ENCODE assay signal across 20 cellular contexts in genomic region chr3:170207717-170208116, GRCh38.
"Had no signal": no experiment of that assay in that cellular context is flagged by ENCODE, and none has a peak within 500 bp of the region (broad histone marks: within the 10 kb centered on the region; RNA-seq: fewer than 3 reads in every experiment).

No MANE protein-coding gene starts in this region.

- H3K27ac Mint-ChIP-seq: activated CD8-positive, alpha-beta T cell treated with anti-CD3 and anti-CD28 coated beads for 36 hours; activated naive CD4-positive, alpha-beta T cell treated with anti-CD3 and anti-CD28 coated beads, Interleukin-2, amount 50 U/mL, for 24 hours had no signal

- H3K36me3 ChIP-seq: brain microvascular endothelial cell, colonic mucosa had no signal

- H3K9me3 ChIP-seq: colonic mucosa had no signal

- H3K27ac ChIP-seq: brain microvascular endothelial cell, colonic mucosa had no signal

- H3K4me1 Mint-ChIP-seq: activated naive CD4-positive, alpha-beta T cell treated with anti-CD3 and anti-CD28 coated beads, Interleukin-2, amount 50 U/mL, for 24 hours had no signal

- H3K4me3 Mint-ChIP-seq: activated CD8-positive, alpha-beta T cell treated with anti-CD3 and anti-CD28 coated beads for 36 hours; activated naive CD4-positive, alpha-beta T cell treated with anti-CD3 and anti-CD28 coated beads, Interleukin-2, amount 50 U/mL, for 24 hours had no signal

- DNase-seq: activated CD4-positive, alpha-beta T cell treated with anti-CD3 and anti-CD28 coated beads for 4 hours; activated CD8-positive, alpha-beta memory T cell treated with anti-CD3 and anti-CD28 coated beads, Interleukin-2, amount 50 U/mL, for 4 hours; activated CD8-positive, alpha-beta T cell treated with anti-CD3 and anti-CD28 coated beads for 36 hours; activated naive CD4-positive, alpha-beta T cell; brain microvascular endothelial cell; caudate nucleus; colonic mucosa; KG1; NCI-H1048; NCI-H146; NCI-H187 treated with DMSO at 0.1 percent for 48 hours; NCI-H2107; NCI-H2171 treated with DMSO at 0.1 percent for 48 hours; NCI-H226; NCI-H526; NCI-H82; SIG-M5; T-helper 1 cell had no signal

- H3K9me3 Mint-ChIP-seq: activated CD8-positive, alpha-beta T cell treated with anti-CD3 and anti-CD28 coated beads for 36 hours had no signal

- H3K27me3 ChIP-seq: brain microvascular endothelial cell, colonic mucosa had no signal

- H3K4me3 ChIP-seq: colonic mucosa had no signal

- ATAC-seq: activated CD4-positive, CD25-positive, alpha-beta regulatory T cell treated with anti-CD3 and anti-CD28 coated beads, Interleukin-2, amount 50 U/mL, for 24 hours; activated CD8-positive, alpha-beta T cell treated with anti-CD3 and anti-CD28 coated beads for 36 hours had no signal

- H3K4me1 ChIP-seq: colonic mucosa had no signal
